Comparison of ENCODE assay signal across 1 cellular context in genomic region chr3:150729682-150730360, GRCh38.
A peak's percentile ranks its signal among the peaks of the same experiment; 100 is the strongest.
TF ChIP-seq lines count a peak whose summit lies in the region.

No MANE protein-coding gene starts in this region.

TF ChIP-seq in K562, 482 proteins besides CTCF, POLR2A, EP300 and RAD21 (continued from another document):
- no peak for TF ChIP-seq E2F6 (IDR thresholded peaks at IDR 0.05; ENCODE audit: borderline replicate concordance in 1 of 2, extremely low read depth in 1 of 2, insufficient read depth in 1 of 2, insufficient read length in 1 of 2, low read depth in 1 of 2, low read length in 1 of 2, poor library complexity in 1 of 2, severe bottlenecking in 1 of 2)
- TF ChIP-seq GATAD2A (IDR thresholded peaks at IDR 0.05), result peak; percentile 71; the same call in 1 of the 2 replicates
- TF ChIP-seq THRB (CRISPR knock-in tag; conservative IDR thresholded peaks at IDR 0.05), result no peak
- peak; percentile 92 for TF ChIP-seq NCOR1 (IDR thresholded peaks at IDR 0.05)
- peak; percentile 28; the same call in 1 of the 2 replicates for TF ChIP-seq DMBX1 (CRISPR knock-in tag; IDR thresholded peaks at IDR 0.05; ENCODE audit: borderline replicate concordance)
- TF ChIP-seq ZBTB8A (IDR thresholded peaks at IDR 0.05; ENCODE audit: partially characterized antibody), result no peak
- TF ChIP-seq HMBOX1 (IDR thresholded peaks at IDR 0.05), result no peak
- TF ChIP-seq ILF3 (IDR thresholded peaks at IDR 0.05; ENCODE audit: borderline replicate concordance), result 0 out of 2 replicates have a peak, but pooled peaks have one; percentile 35
- peak; percentile 19 for TF ChIP-seq TAF9B (IDR thresholded peaks at IDR 0.05; ENCODE audit: partially characterized antibody)
- TF ChIP-seq COPS2 (conservative IDR thresholded peaks at IDR 0.05), result no peak
- peak in 1 of 2 experiments; percentile 70; a peak in 2 of 4 replicates for TF ChIP-seq RCOR1 (IDR thresholded peaks at IDR 0.05; ENCODE audit: borderline replicate concordance in 1 of 2, low read depth in 2 of 2, low read length in 2 of 2)
- no peak for TF ChIP-seq POLR2B (IDR thresholded peaks at IDR 0.05; ENCODE audit: low read depth, partially characterized antibody)
- TF ChIP-seq SMAD1 (IDR thresholded peaks at IDR 0.05; ENCODE audit: low read depth, low read length, partially characterized antibody), result peak; percentile 57
- TF ChIP-seq IRF9 (tag; IDR thresholded peaks at IDR 0.05), result no peak
- no peak for TF ChIP-seq SP2 (IDR thresholded peaks at IDR 0.05; ENCODE audit: extremely low read depth, low read depth, low read length, poor library complexity, severe bottlenecking)
- TF ChIP-seq ESRRB (CRISPR knock-in tag; IDR thresholded peaks at IDR 0.05; ENCODE audit: borderline replicate concordance), result no peak
- TF ChIP-seq TGIF2 (CRISPR knock-in tag; IDR thresholded peaks at IDR 0.05), result no peak
